15 cellular contexts compared by ENCODE assay signal in genomic region chr5:104189909-104190308, GRCh38.
DNase-seq lines count a peak whose midpoint lies in the region; ATAC-seq, FAIRE-seq and TF ChIP-seq lines count a peak whose summit lies in the region.
"Had no signal": no experiment of that assay in that cellular context is flagged by ENCODE, and none has a peak within 500 bp of the region (broad histone marks: within the 10 kb centered on the region; RNA-seq: fewer than 3 reads in every experiment).

No MANE protein-coding gene starts in this region.

- H4K20me1 ChIP-seq in GM12878 (ENCODE audit: control insufficient read depth, insufficient read depth) (no peaks in the 10 kb centered on the region), hepatocyte (ENCODE audit: insufficient read depth, poor library complexity, severe bottlenecking) (no peaks in the 10 kb centered on the region)

- no peaks in the 10 kb centered on the region for H3K27me3 Mint-ChIP-seq in activated naive CD4-positive, alpha-beta T cell treated with anti-CD3 and anti-CD28 coated beads, Interleukin-2, amount 10 ng/mL, durations not matched to agents 7 days and 5 days
- H3K27me3 Mint-ChIP-seq: CD8-positive, alpha-beta memory T cell had no signal

- peaks cover 34% of the 10 kb centered on the region for H3K9me3 Mint-ChIP-seq in activated naive CD4-positive, alpha-beta T cell treated with anti-CD3 and anti-CD28 coated beads, Interleukin-2, amount 10 ng/mL, durations not matched to agents 7 days and 5 days

- H3K27me3 ChIP-seq in GM12878 (replicated peaks in 1 of 2; ENCODE audit: control insufficient read depth in 2 of 2, insufficient read depth in 2 of 2, low read length in 1 of 2) (no peaks in the 10 kb centered on the region), hepatocyte (no peaks in the 10 kb centered on the region), stomach (no peaks in the 10 kb centered on the region)

- H3K36me3 Mint-ChIP-seq in activated naive CD4-positive, alpha-beta T cell treated with anti-CD3 and anti-CD28 coated beads, Interleukin-2, amount 10 ng/mL, durations not matched to agents 7 days and 5 days = no peaks in the 10 kb centered on the region
- H3K36me3 Mint-ChIP-seq: CD8-positive, alpha-beta memory T cell had no signal

- no peak for TF ChIP-seq RAD21 in GM12878 (IDR thresholded peaks at IDR 0.05; ENCODE audit: insufficient read depth, low read depth, low read length)

- in situ Hi-C loops in GM12878 (cut with MboI) = no loop called here

- H3K4me1 ChIP-seq in GM12878 (ENCODE audit: control insufficient read depth, insufficient read depth, low read length) (no peaks in the 10 kb centered on the region), hepatocyte (ENCODE audit: insufficient read depth) (no peaks in the 10 kb centered on the region), stomach (no peaks in the 10 kb centered on the region)

- no peak overlapping the region for H3K4me2 ChIP-seq in GM12878 (ENCODE audit: control insufficient read depth, insufficient read depth)
- H3K4me2 ChIP-seq in hepatocyte = no peak overlapping the region

- no peaks in the 10 kb centered on the region for H3K4me1 Mint-ChIP-seq in activated naive CD4-positive, alpha-beta T cell treated with anti-CD3 and anti-CD28 coated beads, Interleukin-2, amount 10 ng/mL, durations not matched to agents 7 days and 5 days
- H3K4me1 Mint-ChIP-seq: CD8-positive, alpha-beta memory T cell had no signal

- intact Hi-C loops in GM12878 (cut with micrococcal nuclease; ENCODE audit: unreplicated experiment) (no loop called here), stomach (cut with DNase I; ENCODE audit: low total_unique reads) (no loop called here)

- H2AFZ ChIP-seq in GM12878 (ENCODE audit: control insufficient read depth, low read depth, low read length) (no peak overlapping the region), hepatocyte (no peak overlapping the region)

- no peak for FAIRE-seq in GM12878 (lab: Jason Lieb, UNC)

- no TSS peak for BruUV-seq in GM12878 (replicated peaks; lab: Mats Ljungman, UMichigan)

- DNase-seq in NOMO-1 treated with DMSO at 0.1 percent for 48 hours (lab: John Stamatoyannopoulos, UW; ENCODE audit: unreplicated experiment) (peak; percentile 66), GM12878 (ENCODE audit: low read depth, low spot score) (no peak), skeletal muscle cell (ENCODE audit: low read depth) (peak; percentile 53), hepatocyte (ENCODE audit: low spot score) (no peak), stomach (no peak)
- no peak for DNase-seq in activated naive CD4-positive, alpha-beta T cell treated with anti-CD3 and anti-CD28 coated beads, Interleukin-2, amount 10 ng/mL, durations not matched to agents 7 days and 5 days
- DNase-seq: activated CD4-positive, alpha-beta T cell treated with anti-CD3 and anti-CD28 coated beads, Interleukin-2, amount 50 U/mL, for 4 hours; activated effector memory CD4-positive, alpha-beta T cell treated with Interleukin-2 at 50 U/mL for 16 hours; CD8-positive, alpha-beta memory T cell; NCI-H1930; NK-92 treated with Interleukin-12 subunit alpha and Interleukin-12 subunit beta, amount 100 ng/mL, for 24 hours; right cardiac atrium had no signal

- TF ChIP-seq EP300 in GM12878 (IDR thresholded peaks at IDR 0.05; ENCODE audit: borderline replicate concordance in 1 of 2, control insufficient read depth in 1 of 2, low read depth in 2 of 2, low read length in 2 of 2) = no peak
- TF ChIP-seq EP300 in stomach (IDR thresholded peaks at IDR 0.05) = no peak

- CTCF ChIA-PET in GM12878 (lab: Yijun Ruan, JAX) = interaction anchor here (0.6 to 3.2 kb wide), 5 partner anchors 8 to 246 kb away, joined by 3 to 11 read pairs (median 4); no protein-coding TSS in a partner anchor
- CTCF ChIA-PET in activated naive CD4-positive, alpha-beta T cell treated with anti-CD3 and anti-CD28 coated beads, Interleukin-2, amount 10 ng/mL, durations not matched to agents 7 days and 5 days (lab: Charles Lee) = no interaction called here

- RAD21 ChIA-PET in GM12878 (lab: Charles Lee; ENCODE audit: unreplicated experiment) = interaction anchor here (0.7 to 1.7 kb wide), 4 partner anchors 11 to 607 kb away, joined by 3 to 5 read pairs (median 4); no protein-coding TSS in a partner anchor

- H3K79me2 ChIP-seq in GM12878 (ENCODE audit: control insufficient read depth, insufficient read depth, low read length) (no peaks in the 10 kb centered on the region), hepatocyte (no peaks in the 10 kb centered on the region)

- TF ChIP-seq CTCF in GM12878 (IDR thresholded peaks at IDR 0.05 in 2 of 3, conservative IDR thresholded peaks at IDR 0.05 in 1 of 3; ENCODE audit: control insufficient read depth in 2 of 3, extremely low read depth in 1 of 3, insufficient read depth in 1 of 3, low read depth in 3 of 3, low read length in 3 of 3) = no peak
- TF ChIP-seq CTCF in hepatocyte (IDR thresholded peaks at IDR 0.05; ENCODE audit: poor library complexity) = no peak
- TF ChIP-seq CTCF in stomach (IDR thresholded peaks at IDR 0.05) = no peak

- WGBS in GM12878 (ENCODE audit: insufficient coverage, insufficient replicate concordance, low lambda C conversion rate, missing lambda C conversion rate) = 46% methylated on average over 2 of the region's 2 CpGs
- 69% methylated on average over 2 of the region's 2 CpGs for WGBS in hepatocyte (ENCODE audit: low lambda C conversion rate, missing lambda C conversion rate)
- 56 to 71% (median 68%) methylated on average over 2 of the region's 2 CpGs for WGBS in stomach, 5 donors

- H3K27ac ChIP-seq in GM12878 (ENCODE audit: control insufficient read depth, insufficient read depth) = no peak overlapping the region
- no peak overlapping the region for H3K27ac ChIP-seq in hepatocyte
- no peak overlapping the region for H3K27ac ChIP-seq in stomach

- H3K9ac ChIP-seq in GM12878 (ENCODE audit: control insufficient read depth, insufficient read depth, low read length) = no peak overlapping the region

- TF ChIP-seq POLR2A in GM12878 (IDR thresholded peaks at IDR 0.05; ENCODE audit: low read depth, low read length) (no peak), stomach (IDR thresholded peaks at IDR 0.05) (no peak)

- SMC1A ChIA-PET in GM12878 (lab: Charles Lee; ENCODE audit: uncharacterized antibody, unreplicated experiment) = interaction anchor here (1.0 to 1.7 kb wide), 3 partner anchors 11 to 80 kb away, joined by 3 to 13 read pairs (median 6); no protein-coding TSS in a partner anchor

- no peak overlapping the region for H3K4me3 ChIP-seq in GM12878
- H3K4me3 ChIP-seq in skeletal muscle cell (ENCODE audit: low read depth, low read length) = no peak overlapping the region
- no peak overlapping the region for H3K4me3 ChIP-seq in hepatocyte
- no peak overlapping the region for H3K4me3 ChIP-seq in stomach

- H3K4me3 Mint-ChIP-seq in activated naive CD4-positive, alpha-beta T cell treated with anti-CD3 and anti-CD28 coated beads, Interleukin-2, amount 10 ng/mL, durations not matched to agents 7 days and 5 days = no peak overlapping the region
- H3K4me3 Mint-ChIP-seq: CD8-positive, alpha-beta memory T cell; T-helper 1 cell treated with Interleukin-12 subunit alpha and Interleukin-12 subunit beta and Interleukin-4 antibody, amounts not matched to agents 30 μg/mL and 1 μg/mL, for 36 hours had no signal

- no peaks in the 10 kb centered on the region for H3K9me2 ChIP-seq in hepatocyte (replicated peaks; ENCODE audit: insufficient read depth)

- no peaks in the 10 kb centered on the region; the same call in 2 of the 3 replicates for H3K9me3 ChIP-seq in GM12878 (replicated peaks; ENCODE audit: control insufficient read depth, insufficient read depth, low read length)
- no peaks in the 10 kb centered on the region for H3K9me3 ChIP-seq in hepatocyte (ENCODE audit: low read depth)
- H3K9me3 ChIP-seq in stomach = peaks cover 0 to 15% (median 8%) of the 10 kb centered on the region in 4 donors

- H3K36me3 ChIP-seq in GM12878 (ENCODE audit: control insufficient read depth in 2 of 2, insufficient read depth in 2 of 2, low read length in 1 of 2) (no peaks in the 10 kb centered on the region), hepatocyte (replicated peaks; ENCODE audit: insufficient read depth, low read depth) (no peaks in the 10 kb centered on the region), stomach (no peaks in the 10 kb centered on the region)

- H3K27ac Mint-ChIP-seq in activated naive CD4-positive, alpha-beta T cell treated with anti-CD3 and anti-CD28 coated beads, Interleukin-2, amount 10 ng/mL, durations not matched to agents 7 days and 5 days = no peak overlapping the region
- H3K27ac Mint-ChIP-seq: CD8-positive, alpha-beta memory T cell; T-helper 1 cell treated with Interleukin-12 subunit alpha and Interleukin-12 subunit beta and Interleukin-4 antibody, amounts not matched to agents 30 μg/mL and 1 μg/mL, for 36 hours had no signal

- ATAC-seq in HG02610 (IDR thresholded peaks at IDR 0.05; ENCODE audit: unreplicated experiment) = peak; percentile 65
- ATAC-seq in GM12878 = peak; percentile 57; the same call in 2 of the 3 replicates
- ATAC-seq in HG02759 (IDR thresholded peaks at IDR 0.05; ENCODE audit: unreplicated experiment) = no peak
- ATAC-seq: right cardiac atrium had no signal

- POLR2A ChIA-PET in GM12878 (lab: Charles Lee) = no interaction called here

TF ChIP-seq in GM12878, 131 proteins besides CTCF, POLR2A, EP300 and RAD21:
- TF ChIP-seq BHLHE40 (IDR thresholded peaks at IDR 0.05; ENCODE audit: borderline replicate concordance in 1 of 2, low read depth in 2 of 2, low read length in 1 of 2) (0 out of 4 replicates have a peak, but pooled peaks of 1 of the 2 experiments have one; percentile 25), TBL1XR1 (IDR thresholded peaks at IDR 0.05; ENCODE audit: low read depth, low read length) (no peak)

Comparison
In these comparisons a context has a peak if more than half of its experiments do, and no peak if none do; other contexts are left out.
1. DNase-seq: peak in NOMO-1 treated with DMSO at 0.1 percent for 48 hours (single experiment) and skeletal muscle cell (single experiment); none in GM12878 (single experiment), activated naive CD4-positive, alpha-beta T cell treated with anti-CD3 and anti-CD28 coated beads, Interleukin-2, amount 10 ng/mL, durations not matched to agents 7 days and 5 days (single experiment), hepatocyte (single experiment) and stomach (single experiment).